11 cellular contexts compared by ENCODE assay signal in genomic region chr5:165869066-165869465, GRCh38.
"Had no signal": no experiment of that assay in that cellular context is flagged by ENCODE, and none has a peak within 500 bp of the region (broad histone marks: within the 10 kb centered on the region; RNA-seq: fewer than 3 reads in every experiment).

No MANE protein-coding gene starts in this region.

- FAIRE-seq: H1, H54, HTR-8/SVneo, K562 had no signal

- H3K9me3 Mint-ChIP-seq: GM23338, H9 had no signal

- H3K27ac ChIP-seq: HL-60 had no signal

- ATAC-seq: GM23338, HCT116, K562 had no signal

- H3K4me3 ChIP-seq: GM23338, K562 had no signal

- H3K4me2 ChIP-seq: GM23338 had no signal

- H2AFZ ChIP-seq: GM23338 had no signal

- H3K27ac Mint-ChIP-seq: GM23338, H9, HFFc6 had no signal

- DNase-seq: H9, HFFc6, IMR-90, KG1 had no signal

- H3K4me3 Mint-ChIP-seq: GM23338, H9, HFFc6 had no signal
